In genomic region chr12:68391905-68392304, GRCh38 we compare ENCODE assay signal across 22 cellular contexts.
"Had no signal": no experiment of that assay in that cellular context is flagged by ENCODE, and none has a peak within 500 bp of the region (broad histone marks: within the 10 kb centered on the region; RNA-seq: fewer than 3 reads in every experiment).

No MANE protein-coding gene starts in this region.

- ATAC-seq: activated CD8-positive, alpha-beta memory T cell treated with anti-CD3 and anti-CD28 coated beads, Interleukin-2, amount 10 ng/mL, durations not matched to agents 7 days and 5 days; activated CD8-positive, alpha-beta T cell treated with anti-CD3 and anti-CD28 coated beads for 36 hours; body of pancreas; foreskin keratinocyte; mucosa of descending colon; T-helper 17 cell had no signal

- H3K36me3 Mint-ChIP-seq: type B pancreatic cell had no signal

- H3K27me3 Mint-ChIP-seq: activated CD4-positive, alpha-beta T cell treated with anti-CD3 and anti-CD28 coated beads, Interleukin-2, amount 10 ng/mL, durations not matched to agents 7 days and 5 days; activated CD8-positive, alpha-beta memory T cell treated with anti-CD3 and anti-CD28 coated beads, Interleukin-2, amount 10 ng/mL, durations not matched to agents 7 days and 5 days; activated CD8-positive, alpha-beta T cell treated with anti-CD3 and anti-CD28 coated beads for 36 hours; progenitor cell of endocrine pancreas; T-helper 17 cell; type B pancreatic cell had no signal

- H3K4me3 Mint-ChIP-seq: activated CD4-positive, alpha-beta T cell treated with anti-CD3 and anti-CD28 coated beads, Interleukin-2, amount 10 ng/mL, durations not matched to agents 7 days and 5 days; activated CD8-positive, alpha-beta memory T cell treated with anti-CD3 and anti-CD28 coated beads, Interleukin-2, amount 10 ng/mL, durations not matched to agents 7 days and 5 days; activated CD8-positive, alpha-beta T cell treated with anti-CD3 and anti-CD28 coated beads for 36 hours; activated T-helper 1 cell treated with anti-CD3 and anti-CD28 coated beads, Interleukin-12 subunit alpha, Interleukin-12 subunit beta, Interleukin-2, Interleukin-4 antibody, amounts not matched to agents 30 ng/mL and 10 ng/mL and 1 ng/mL, durations not matched to agents 14 hours and 24 hours and 36 hours; neural crest cell; T-helper 17 cell; type B pancreatic cell had no signal

- H3K27ac Mint-ChIP-seq: activated CD4-positive, alpha-beta T cell treated with anti-CD3 and anti-CD28 coated beads, Interleukin-2, amount 10 ng/mL, durations not matched to agents 7 days and 5 days; activated CD8-positive, alpha-beta memory T cell treated with anti-CD3 and anti-CD28 coated beads, Interleukin-2, amount 10 ng/mL, durations not matched to agents 7 days and 5 days; activated CD8-positive, alpha-beta T cell treated with anti-CD3 and anti-CD28 coated beads for 36 hours; activated T-helper 1 cell treated with anti-CD3 and anti-CD28 coated beads, Interleukin-12 subunit alpha, Interleukin-12 subunit beta, Interleukin-2, Interleukin-4 antibody, amounts not matched to agents 30 ng/mL and 10 ng/mL and 1 ng/mL, durations not matched to agents 14 hours and 24 hours and 36 hours; progenitor cell of endocrine pancreas; T-helper 17 cell; type B pancreatic cell had no signal

- H3K4me1 Mint-ChIP-seq: neural crest cell had no signal

- DNase-seq: activated CD4-positive, alpha-beta T cell treated with anti-CD3 and anti-CD28 coated beads, Interleukin-2, amount 10 ng/mL, durations not matched to agents 7 days and 5 days; activated CD4-positive, CD25-positive, alpha-beta regulatory T cell treated with anti-CD3 and anti-CD28 coated beads, Interleukin-2, amount 50 U/mL, for 72 hours; activated CD8-positive, alpha-beta memory T cell treated with anti-CD3 and anti-CD28 coated beads, Interleukin-2, amount 10 ng/mL, durations not matched to agents 7 days and 5 days; activated CD8-positive, alpha-beta T cell treated with anti-CD3 and anti-CD28 coated beads for 36 hours; activated gamma-delta T cell; activated naive CD4-positive, alpha-beta T cell treated with anti-CD3 and anti-CD28 coated beads, Interleukin-2, amount 50 U/mL, for 16 hours; anterior cingulate cortex; body of pancreas; cortex of kidney; foreskin keratinocyte; mucosa of descending colon; retina; sigmoid colon; stimulated activated CD4-positive, alpha-beta T cell treated with anti-CD3 and anti-CD28 coated beads, Interleukin-2, amount 100 ng/mL, for 48 hours; stimulated activated CD8-positive, alpha-beta memory T cell treated with anti-CD3 and anti-CD28 coated beads, Interleukin-4, amount 100 ng/mL, for 48 hours; stimulated activated naive CD4-positive, alpha-beta T cell treated with Interleukin-2 at 50 U/mL for 16 hours; T-helper 17 cell; WERI-Rb-1 had no signal
